In genomic region chr1:2290595-2291510, GRCh38 we compare ENCODE assay signal across 8 cellular contexts.
DNase-seq lines count a peak whose midpoint lies in the region; ATAC-seq lines count a peak whose summit lies in the region.

No MANE protein-coding gene starts in this region.

- peak overlapping the region; percentile 15 for H3K9ac ChIP-seq in mucosa of stomach (ENCODE audit: low read length)

- no peaks in the 10 kb centered on the region for H3K9me3 ChIP-seq in mucosa of stomach (ENCODE audit: control insufficient read depth, low read length)

- no peaks in the 10 kb centered on the region for H3K27me3 ChIP-seq in mucosa of stomach (ENCODE audit: control insufficient read depth, insufficient read depth, low read length)

- H3K4me3 ChIP-seq in mucosa of stomach (ENCODE audit: low read length) = no peak overlapping the region

- DNase-seq in M059J (ENCODE audit: low read depth) (peak; percentile 99), DMS153 treated with DMSO at 0.1 percent for 48 hours (lab: John Stamatoyannopoulos, UW; ENCODE audit: unreplicated experiment) (no peak), NCI-H1105 treated with DMSO at 0.1 percent for 48 hours (lab: John Stamatoyannopoulos, UW) (no peak)
- peak; percentile 59 to 72 for DNase-seq in activated CD8-positive, alpha-beta memory T cell treated with anti-CD3 and anti-CD28 coated beads for 4 hours (ENCODE audit: low read depth in 2 of 2)
- DNase-seq in effector CD8-positive, alpha-beta T cell (lab: John Stamatoyannopoulos, UW) = peak; percentile 47
- peak; percentile 69 for DNase-seq in stimulated activated CD8-positive, alpha-beta memory T cell treated with anti-CD3 and anti-CD28 coated beads, Interleukin-4, amount 100 ng/mL, for 24 hours (ENCODE audit: low read depth)

- H3K36me3 ChIP-seq in mucosa of stomach (ENCODE audit: control insufficient read depth, insufficient read depth, low read length) = no peaks in the 10 kb centered on the region

- ATAC-seq in GM19463 (IDR thresholded peaks at IDR 0.05; ENCODE audit: unreplicated experiment) = peak; percentile 64

- peaks cover 20% of the 10 kb centered on the region for H3K4me1 ChIP-seq in mucosa of stomach (ENCODE audit: control insufficient read depth, insufficient read depth, low read length)

Comparison
In these comparisons a context has a peak if more than half of its experiments do, and no peak if none do; other contexts are left out.
1. DNase-seq: peak in M059J (single experiment), activated CD8-positive, alpha-beta memory T cell treated with anti-CD3 and anti-CD28 coated beads for 4 hours (2 of 2), effector CD8-positive, alpha-beta T cell (single experiment) and stimulated activated CD8-positive, alpha-beta memory T cell treated with anti-CD3 and anti-CD28 coated beads, Interleukin-4, amount 100 ng/mL, for 24 hours (single experiment); none in DMS153 treated with DMSO at 0.1 percent for 48 hours (single experiment) and NCI-H1105 treated with DMSO at 0.1 percent for 48 hours (single experiment).